In the genomic region with DNA sequence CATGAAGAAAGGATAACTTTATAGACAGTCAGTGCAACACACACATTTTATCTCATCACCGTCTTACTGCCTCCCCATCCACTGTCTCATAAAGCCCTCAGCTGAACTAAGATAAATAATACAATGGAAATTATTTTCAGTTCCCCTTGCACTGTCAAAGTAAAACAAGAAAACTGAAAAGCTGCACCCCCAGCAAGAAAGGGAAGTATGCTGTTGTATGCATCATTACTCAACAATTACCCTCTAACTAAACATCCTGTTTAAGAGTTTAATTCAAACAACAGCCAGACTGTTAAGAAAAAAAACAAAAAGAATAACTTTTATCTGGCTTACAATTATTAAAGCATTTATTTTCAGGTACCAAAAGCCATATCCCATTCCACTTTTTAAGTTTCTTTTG, we compare ENCODE assay signal across 11 cellular contexts. TPM values are rescaled to one million over a fixed set of nuclear protein-coding genes. Genes with fewer than 3 reads are reported as not detected.
DNase-seq lines count a peak whose midpoint lies in the region; ATAC-seq and TF ChIP-seq lines count a peak whose summit lies in the region.
"Had no signal": no experiment of that assay in that cellular context is flagged by ENCODE, and none has a peak within 500 bp of the region (broad histone marks: within the 10 kb centered on the region; RNA-seq: fewer than 3 reads in every experiment).

No MANE protein-coding gene starts in this region.

- H3K4me1 ChIP-seq in vagina = no peaks in the 10 kb centered on the region

- H3K27me3 ChIP-seq in vagina = no peaks in the 10 kb centered on the region

- peak; percentile 91 for ATAC-seq in GM18861 (IDR thresholded peaks at IDR 0.05; ENCODE audit: unreplicated experiment)
- peak; percentile 88 for ATAC-seq in HG02759 (IDR thresholded peaks at IDR 0.05; ENCODE audit: unreplicated experiment)
- peak; percentile 96 to 97 for ATAC-seq in naive B cell (ENCODE audit: low read depth in 2 of 2)
- ATAC-seq: Panc1 had no signal

- H3K9me3 ChIP-seq in vagina = no peaks in the 10 kb centered on the region

- H3K4me1 Mint-ChIP-seq in naive B cell = peaks cover 26 to 56% (median 40%) of the 10 kb centered on the region in 3 donors

- peaks cover 0 to 40% of the 10 kb centered on the region in 2 donors for H3K36me3 ChIP-seq in vagina

- peak overlapping the region; percentile 21 to 91 (median 82) for H3K27ac Mint-ChIP-seq in naive B cell

- DNase-seq in MV-4-11 (lab: John Stamatoyannopoulos, UW) (peak; percentile 95), naive B cell (peak; percentile 79), vagina (ENCODE audit: extremely low spot score in 2 of 2) (no peak), NCI-H2081 treated with DMSO at 0.1 percent for 48 hours (lab: John Stamatoyannopoulos, UW) (no peak), NCI-H128 (lab: John Stamatoyannopoulos, UW; ENCODE audit: unreplicated experiment) (no peak), GM19240 (ENCODE audit: insufficient read length, low spot score) (no peak)
- DNase-seq: central memory CD4-positive, alpha-beta T cell had no signal

- H3K4me3 Mint-ChIP-seq in naive B cell = peak overlapping the region in 7 of 8 donors; percentile 10 to 70 (median 46)

- TF ChIP-seq CTCF in vagina (IDR thresholded peaks at IDR 0.05) = no peak

- H3K36me3 Mint-ChIP-seq in naive B cell = peaks cover 11 to 21% of the 10 kb centered on the region in 2 donors

- no peaks in the 10 kb centered on the region for H3K9me3 Mint-ChIP-seq in naive B cell

- intact Hi-C loops in vagina (cut with DNase I) = no loop called here

- no peak overlapping the region for H3K4me3 ChIP-seq in vagina

- TF ChIP-seq POLR2A in vagina (IDR thresholded peaks at IDR 0.05) = no peak

- no peaks in the 10 kb centered on the region for H3K27me3 Mint-ChIP-seq in naive B cell

- H3K27ac ChIP-seq in vagina = no peak overlapping the region
- H3K27ac ChIP-seq: parathyroid adenoma had no signal

RNA-seq across cellular contexts. Expression of gene MPPE1, which starts 25.0 kb away (rescaled TPM):
- 10 to 100 TPM; 41.2 to 59.4 (median 50.1) TPM for polyA plus RNA-seq in naive B cell (ENCODE audit: low read depth in 6 of 6)
- total RNA-seq in vagina = 24.6 TPM

RNA-seq across cellular contexts. Expression of gene CHMP1B, which starts 31.9 kb away (rescaled TPM):
- polyA plus RNA-seq in naive B cell (ENCODE audit: low read depth in 6 of 6) = 100 to 1,000 TPM in 3 of 6 donors, 10 to 100 TPM in 3; 93.4 to 119 (median 101) TPM
- 44.7 TPM for total RNA-seq in vagina

Comparison
In these comparisons a context has a peak if more than half of its experiments do, and no peak if none do; other contexts are left out.
1. DNase-seq: peak in MV-4-11 (single experiment) and naive B cell (single experiment); none in vagina (0 of 2), NCI-H2081 treated with DMSO at 0.1 percent for 48 hours (single experiment), NCI-H128 (single experiment) and GM19240 (single experiment).
2. Peak in every context shown above with its lines, with median percentiles within 50 percentile points of each other: ATAC-seq.